ENCODE assay signal across 23 cellular contexts in the genomic region with DNA sequence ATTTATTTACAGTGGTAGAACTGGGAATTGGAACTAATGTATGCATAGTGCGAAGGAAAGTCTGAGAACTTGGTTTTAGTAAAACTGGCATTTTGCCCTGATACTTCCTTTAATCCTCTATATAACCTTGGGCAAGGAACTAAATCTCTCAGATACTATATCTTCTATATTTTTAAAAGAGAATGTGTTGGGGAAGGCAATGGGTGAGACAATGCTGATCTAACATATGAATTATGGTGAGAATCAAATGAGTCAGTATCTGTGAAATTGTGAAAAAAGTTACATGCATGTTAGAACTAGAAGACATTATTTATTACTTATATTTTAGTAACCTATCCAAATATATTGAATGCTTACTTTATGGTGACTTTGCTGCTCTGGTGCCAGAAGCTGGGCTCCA.
"Had no signal": no experiment of that assay in that cellular context is flagged by ENCODE, and none has a peak within 500 bp of the region (broad histone marks: within the 10 kb centered on the region; RNA-seq: fewer than 3 reads in every experiment).

No MANE protein-coding gene starts in this region.

- H3K27ac ChIP-seq: left lung, parathyroid adenoma, psoas muscle, sigmoid colon, stomach, suprapubic skin, thoracic aorta, tibial artery, upper lobe of right lung had no signal

- H3K27ac Mint-ChIP-seq: mesothelial cell of epicardium; naive B cell; natural killer cell; stimulated activated naive B cell treated with anti-CD40 and anti-IgM and Interleukin-4, amounts not matched to agents 10 μg/mL and 1 μg/mL and 100 μg/mL, for 72 hours had no signal

- H3K36me3 ChIP-seq: left lung, sigmoid colon, stomach, suprapubic skin, thoracic aorta, tibial artery, upper lobe of right lung had no signal

- ATAC-seq: left colon; natural killer cell; psoas muscle; stimulated activated naive B cell treated with anti-CD40 and anti-IgM and Interleukin-4, amounts not matched to agents 10 μg/mL and 1 μg/mL and 100 μg/mL, for 72 hours; stimulated activated naive CD8-positive, alpha-beta T cell treated with anti-CD3 and anti-CD28 coated beads, Interleukin-15, Interleukin-2, amounts not matched to agents 100 U/mL and 50 U/mL, for 24 hours had no signal

- H3K36me3 Mint-ChIP-seq: mesothelial cell of epicardium; naive B cell; natural killer cell; stimulated activated naive B cell treated with anti-CD40 and anti-IgM and Interleukin-4, amounts not matched to agents 10 μg/mL and 1 μg/mL and 100 μg/mL, for 72 hours had no signal

- H3K4me3 Mint-ChIP-seq: mesothelial cell of epicardium; naive B cell; natural killer cell; stimulated activated naive B cell treated with anti-CD40 and anti-IgM and Interleukin-4, amounts not matched to agents 10 μg/mL and 1 μg/mL and 100 μg/mL, for 72 hours had no signal

- H3K9me3 ChIP-seq: left lung, psoas muscle, sigmoid colon, stomach, suprapubic skin, thoracic aorta, tibial artery, upper lobe of right lung had no signal

- H3K4me3 ChIP-seq: left lung, lung, psoas muscle, sigmoid colon, stomach, suprapubic skin, thoracic aorta, tibial artery, upper lobe of right lung had no signal

- H3K27me3 ChIP-seq: sigmoid colon had no signal

- DNase-seq: hippocampal formation; kidney; mesendoderm; naive B cell; natural killer cell; psoas muscle; small intestine; stimulated activated CD4-positive, alpha-beta T cell treated with anti-CD3 and anti-CD28 coated beads, Interleukin-2, amount 100 ng/mL, for 24 hours; stimulated activated CD4-positive, alpha-beta T cell treated with anti-CD3 and anti-CD28 coated beads, Interleukin-4, amount 100 ng/mL, for 1 hour; stimulated activated naive B cell treated with anti-CD40 and anti-IgM and Interleukin-4, amounts not matched to agents 10 μg/mL and 1 μg/mL and 100 μg/mL, for 72 hours; stimulated activated naive CD8-positive, alpha-beta T cell treated with anti-CD3 and anti-CD28 coated beads, Interleukin-15, Interleukin-2, amounts not matched to agents 100 U/mL and 50 U/mL, for 24 hours; stomach; tibial artery; trophoblast cell; upper lobe of right lung had no signal

- H3K9ac ChIP-seq: parathyroid adenoma had no signal

- H3K9me3 Mint-ChIP-seq: mesothelial cell of epicardium; stimulated activated naive B cell treated with anti-CD40 and anti-IgM and Interleukin-4, amounts not matched to agents 10 μg/mL and 1 μg/mL and 100 μg/mL, for 72 hours had no signal

- H3K4me1 Mint-ChIP-seq: natural killer cell had no signal
